In the genomic region with DNA sequence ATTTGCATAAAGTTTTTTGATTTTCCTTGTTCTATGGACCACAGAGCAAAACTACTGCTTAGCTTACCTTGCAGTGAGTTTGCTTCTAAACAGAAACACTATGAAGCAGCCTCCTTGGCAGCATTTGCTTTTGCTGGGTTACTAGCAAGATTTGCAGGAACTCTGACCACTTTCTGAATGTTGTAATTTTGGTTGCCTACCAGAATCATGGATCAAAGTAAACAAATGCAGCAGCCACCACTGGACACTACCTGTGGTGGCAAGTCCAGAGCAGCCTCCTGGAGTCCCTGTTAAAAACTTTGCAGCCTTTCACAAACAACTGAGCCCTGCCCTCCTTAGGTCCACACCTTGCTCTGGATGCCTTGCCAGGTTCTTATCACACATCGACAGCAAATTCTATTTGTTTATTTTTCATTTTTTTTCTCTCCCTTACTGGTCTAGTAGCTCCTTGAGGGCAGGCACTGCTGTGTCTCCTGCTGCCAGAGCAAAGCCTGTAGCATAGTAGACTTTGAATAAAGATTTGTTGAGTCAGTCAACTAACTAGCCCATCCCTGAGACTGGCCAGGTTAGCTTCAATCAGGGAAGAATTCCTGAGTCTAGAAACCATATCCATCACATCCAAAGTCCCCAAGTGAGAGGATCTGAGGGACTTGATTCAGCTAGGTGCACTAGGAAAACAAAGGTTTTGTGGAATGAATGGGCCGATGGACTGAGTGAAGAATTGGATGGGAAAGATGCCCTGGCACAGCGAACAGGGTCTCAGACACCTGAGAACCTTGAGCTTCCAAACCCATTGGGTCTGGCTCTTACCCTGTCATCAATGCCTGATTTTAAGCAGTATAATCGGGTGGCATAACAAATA, we compare ENCODE assay signal across 1 cellular context.
TF ChIP-seq lines count a peak whose summit lies in the region.

No MANE protein-coding gene starts in this region.

TF ChIP-seq in HepG2, 621 proteins besides CTCF, POLR2A, EP300 and RAD21 (continues in another document):
- TF ChIP-seq NCOA5 (CRISPR knock-in tag; IDR thresholded peaks at IDR 0.05) (no peak), SPEN (CRISPR knock-in tag; IDR thresholded peaks at IDR 0.05; ENCODE audit: low read depth) (no peak), DPF2 (CRISPR knock-in tag; IDR thresholded peaks at IDR 0.05; ENCODE audit: borderline replicate concordance, low read depth) (no peak), BORCS8-MEF2B (CRISPR knock-in tag; IDR thresholded peaks at IDR 0.05) (no peak), ATM (IDR thresholded peaks at IDR 0.05; ENCODE audit: borderline replicate concordance) (no peak), IRX3 (CRISPR knock-in tag; IDR thresholded peaks at IDR 0.05; ENCODE audit: borderline replicate concordance, low read depth) (no peak), RFXANK (CRISPR knock-in tag; IDR thresholded peaks at IDR 0.05) (no peak), ZNF3 (CRISPR knock-in tag; IDR thresholded peaks at IDR 0.05) (peak; percentile 94), SP2 (CRISPR knock-in tag; IDR thresholded peaks at IDR 0.05) (no peak), ZMYM3 (CRISPR knock-in tag; IDR thresholded peaks at IDR 0.05) (peak; percentile 53; the same call in 1 of the 2 replicates), KLF12 (CRISPR knock-in tag; IDR thresholded peaks at IDR 0.05; ENCODE audit: borderline replicate concordance) (no peak), PTBP1 (IDR thresholded peaks at IDR 0.05; ENCODE audit: low read depth, low read length, poor library complexity, severe bottlenecking) (no peak), SUZ12 (IDR thresholded peaks at IDR 0.05; ENCODE audit: low read depth, low read length) (no peak), ZNF775 (CRISPR knock-in tag; IDR thresholded peaks at IDR 0.05; ENCODE audit: borderline replicate concordance) (no peak), FOXA1 (IDR thresholded peaks at IDR 0.05) (no peak), FOXA1 (CRISPR knock-in tag; IDR thresholded peaks at IDR 0.05) (0 out of 2 replicates have a peak, but pooled peaks have one; percentile 33), ZFY (CRISPR knock-in tag; IDR thresholded peaks at IDR 0.05) (no peak), HNRNPUL1 (IDR thresholded peaks at IDR 0.05; ENCODE audit: low read depth, low read length) (no peak), ZNF12 (CRISPR knock-in tag; IDR thresholded peaks at IDR 0.05) (no peak), MIXL1 (CRISPR knock-in tag; IDR thresholded peaks at IDR 0.05) (no peak), ELF4 (CRISPR knock-in tag; IDR thresholded peaks at IDR 0.05; ENCODE audit: borderline replicate concordance) (no peak), HMG20B (CRISPR knock-in tag; conservative IDR thresholded peaks at IDR 0.05) (no peak), ZNF510 (CRISPR knock-in tag; IDR thresholded peaks at IDR 0.05; ENCODE audit: low read depth) (no peak), EEA1 (CRISPR knock-in tag; IDR thresholded peaks at IDR 0.05; ENCODE audit: borderline replicate concordance) (no peak), POLR2AphosphoS2 (IDR thresholded peaks at IDR 0.05; ENCODE audit: low read depth, low read length) (no peak), HCFC1 (IDR thresholded peaks at IDR 0.05; ENCODE audit: low read depth, low read length) (no peak), ZFP36L2 (CRISPR knock-in tag; IDR thresholded peaks at IDR 0.05) (no peak), ZNF24 (IDR thresholded peaks at IDR 0.05) (no peak), FOXA3 (CRISPR knock-in tag; IDR thresholded peaks at IDR 0.05) (0 out of 2 replicates have a peak, but pooled peaks have one; percentile 5), JDP2 (CRISPR knock-in tag; IDR thresholded peaks at IDR 0.05; ENCODE audit: borderline replicate concordance) (no peak), ELF3 (CRISPR knock-in tag; IDR thresholded peaks at IDR 0.05) (0 out of 2 replicates have a peak, but pooled peaks have one; percentile 11)
- TF ChIP-seq, protein P1, sequence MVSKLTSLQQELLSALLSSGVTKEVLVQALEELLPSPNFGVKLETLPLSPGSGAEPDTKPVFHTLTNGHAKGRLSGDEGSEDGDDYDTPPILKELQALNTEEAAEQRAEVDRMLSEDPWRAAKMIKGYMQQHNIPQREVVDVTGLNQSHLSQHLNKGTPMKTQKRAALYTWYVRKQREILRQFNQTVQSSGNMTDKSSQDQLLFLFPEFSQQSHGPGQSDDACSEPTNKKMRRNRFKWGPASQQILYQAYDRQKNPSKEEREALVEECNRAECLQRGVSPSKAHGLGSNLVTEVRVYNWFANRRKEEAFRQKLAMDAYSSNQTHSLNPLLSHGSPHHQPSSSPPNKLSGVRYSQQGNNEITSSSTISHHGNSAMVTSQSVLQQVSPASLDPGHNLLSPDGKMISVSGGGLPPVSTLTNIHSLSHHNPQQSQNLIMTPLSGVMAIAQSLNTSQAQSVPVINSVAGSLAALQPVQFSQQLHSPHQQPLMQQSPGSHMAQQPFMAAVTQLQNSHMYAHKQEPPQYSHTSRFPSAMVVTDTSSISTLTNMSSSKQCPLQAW (CRISPR knock-in tag; IDR thresholded peaks at IDR 0.05), result 0 out of 2 replicates have a peak, but pooled peaks have one; percentile 18
- TF ChIP-seq, protein P2, sequence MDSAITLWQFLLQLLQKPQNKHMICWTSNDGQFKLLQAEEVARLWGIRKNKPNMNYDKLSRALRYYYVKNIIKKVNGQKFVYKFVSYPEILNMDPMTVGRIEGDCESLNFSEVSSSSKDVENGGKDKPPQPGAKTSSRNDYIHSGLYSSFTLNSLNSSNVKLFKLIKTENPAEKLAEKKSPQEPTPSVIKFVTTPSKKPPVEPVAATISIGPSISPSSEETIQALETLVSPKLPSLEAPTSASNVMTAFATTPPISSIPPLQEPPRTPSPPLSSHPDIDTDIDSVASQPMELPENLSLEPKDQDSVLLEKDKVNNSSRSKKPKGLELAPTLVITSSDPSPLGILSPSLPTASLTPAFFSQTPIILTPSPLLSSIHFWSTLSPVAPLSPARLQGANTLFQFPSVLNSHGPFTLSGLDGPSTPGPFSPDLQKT (CRISPR knock-in tag; IDR thresholded peaks at IDR 0.05; ENCODE audit: borderline replicate concordance), result no peak
- TF ChIP-seq, protein P3, sequence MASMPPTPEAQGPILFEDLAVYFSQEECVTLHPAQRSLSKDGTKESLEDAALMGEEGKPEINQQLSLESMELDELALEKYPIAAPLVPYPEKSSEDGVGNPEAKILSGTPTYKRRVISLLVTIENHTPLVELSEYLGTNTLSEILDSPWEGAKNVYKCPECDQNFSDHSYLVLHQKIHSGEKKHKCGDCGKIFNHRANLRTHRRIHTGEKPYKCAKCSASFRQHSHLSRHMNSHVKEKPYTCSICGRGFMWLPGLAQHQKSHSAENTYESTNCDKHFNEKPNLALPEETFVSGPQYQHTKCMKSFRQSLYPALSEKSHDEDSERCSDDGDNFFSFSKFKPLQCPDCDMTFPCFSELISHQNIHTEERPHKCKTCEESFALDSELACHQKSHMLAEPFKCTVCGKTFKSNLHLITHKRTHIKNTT (CRISPR knock-in tag; IDR thresholded peaks at IDR 0.05), result no peak
- TF ChIP-seq, protein P4, sequence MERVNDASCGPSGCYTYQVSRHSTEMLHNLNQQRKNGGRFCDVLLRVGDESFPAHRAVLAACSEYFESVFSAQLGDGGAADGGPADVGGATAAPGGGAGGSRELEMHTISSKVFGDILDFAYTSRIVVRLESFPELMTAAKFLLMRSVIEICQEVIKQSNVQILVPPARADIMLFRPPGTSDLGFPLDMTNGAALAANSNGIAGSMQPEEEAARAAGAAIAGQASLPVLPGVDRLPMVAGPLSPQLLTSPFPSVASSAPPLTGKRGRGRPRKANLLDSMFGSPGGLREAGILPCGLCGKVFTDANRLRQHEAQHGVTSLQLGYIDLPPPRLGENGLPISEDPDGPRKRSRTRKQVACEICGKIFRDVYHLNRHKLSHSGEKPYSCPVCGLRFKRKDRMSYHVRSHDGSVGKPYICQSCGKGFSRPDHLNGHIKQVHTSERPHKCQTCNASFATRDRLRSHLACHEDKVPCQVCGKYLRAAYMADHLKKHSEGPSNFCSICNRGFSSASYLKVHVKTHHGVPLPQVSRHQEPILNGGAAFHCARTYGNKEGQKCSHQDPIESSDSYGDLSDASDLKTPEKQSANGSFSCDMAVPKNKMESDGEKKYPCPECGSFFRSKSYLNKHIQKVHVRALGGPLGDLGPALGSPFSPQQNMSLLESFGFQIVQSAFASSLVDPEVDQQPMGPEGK (CRISPR knock-in tag; IDR thresholded peaks at IDR 0.05), result 0 out of 2 replicates have a peak, but pooled peaks have one; percentile 9
- TF ChIP-seq, protein P5, sequence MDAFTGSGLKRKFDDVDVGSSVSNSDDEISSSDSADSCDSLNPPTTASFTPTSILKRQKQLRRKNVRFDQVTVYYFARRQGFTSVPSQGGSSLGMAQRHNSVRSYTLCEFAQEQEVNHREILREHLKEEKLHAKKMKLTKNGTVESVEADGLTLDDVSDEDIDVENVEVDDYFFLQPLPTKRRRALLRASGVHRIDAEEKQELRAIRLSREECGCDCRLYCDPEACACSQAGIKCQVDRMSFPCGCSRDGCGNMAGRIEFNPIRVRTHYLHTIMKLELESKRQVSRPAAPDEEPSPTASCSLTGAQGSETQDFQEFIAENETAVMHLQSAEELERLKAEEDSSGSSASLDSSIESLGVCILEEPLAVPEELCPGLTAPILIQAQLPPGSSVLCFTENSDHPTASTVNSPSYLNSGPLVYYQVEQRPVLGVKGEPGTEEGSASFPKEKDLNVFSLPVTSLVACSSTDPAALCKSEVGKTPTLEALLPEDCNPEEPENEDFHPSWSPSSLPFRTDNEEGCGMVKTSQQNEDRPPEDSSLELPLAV (CRISPR knock-in tag; conservative IDR thresholded peaks at IDR 0.05; ENCODE audit: low read depth), result no peak
- TF ChIP-seq, protein P6, sequence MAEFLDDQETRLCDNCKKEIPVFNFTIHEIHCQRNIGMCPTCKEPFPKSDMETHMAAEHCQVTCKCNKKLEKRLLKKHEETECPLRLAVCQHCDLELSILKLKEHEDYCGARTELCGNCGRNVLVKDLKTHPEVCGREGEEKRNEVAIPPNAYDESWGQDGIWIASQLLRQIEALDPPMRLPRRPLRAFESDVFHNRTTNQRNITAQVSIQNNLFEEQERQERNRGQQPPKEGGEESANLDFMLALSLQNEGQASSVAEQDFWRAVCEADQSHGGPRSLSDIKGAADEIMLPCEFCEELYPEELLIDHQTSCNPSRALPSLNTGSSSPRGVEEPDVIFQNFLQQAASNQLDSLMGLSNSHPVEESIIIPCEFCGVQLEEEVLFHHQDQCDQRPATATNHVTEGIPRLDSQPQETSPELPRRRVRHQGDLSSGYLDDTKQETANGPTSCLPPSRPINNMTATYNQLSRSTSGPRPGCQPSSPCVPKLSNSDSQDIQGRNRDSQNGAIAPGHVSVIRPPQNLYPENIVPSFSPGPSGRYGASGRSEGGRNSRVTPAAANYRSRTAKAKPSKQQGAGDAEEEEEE (CRISPR knock-in tag; IDR thresholded peaks at IDR 0.05; ENCODE audit: borderline replicate concordance), result no peak
- TF ChIP-seq, protein P7, sequence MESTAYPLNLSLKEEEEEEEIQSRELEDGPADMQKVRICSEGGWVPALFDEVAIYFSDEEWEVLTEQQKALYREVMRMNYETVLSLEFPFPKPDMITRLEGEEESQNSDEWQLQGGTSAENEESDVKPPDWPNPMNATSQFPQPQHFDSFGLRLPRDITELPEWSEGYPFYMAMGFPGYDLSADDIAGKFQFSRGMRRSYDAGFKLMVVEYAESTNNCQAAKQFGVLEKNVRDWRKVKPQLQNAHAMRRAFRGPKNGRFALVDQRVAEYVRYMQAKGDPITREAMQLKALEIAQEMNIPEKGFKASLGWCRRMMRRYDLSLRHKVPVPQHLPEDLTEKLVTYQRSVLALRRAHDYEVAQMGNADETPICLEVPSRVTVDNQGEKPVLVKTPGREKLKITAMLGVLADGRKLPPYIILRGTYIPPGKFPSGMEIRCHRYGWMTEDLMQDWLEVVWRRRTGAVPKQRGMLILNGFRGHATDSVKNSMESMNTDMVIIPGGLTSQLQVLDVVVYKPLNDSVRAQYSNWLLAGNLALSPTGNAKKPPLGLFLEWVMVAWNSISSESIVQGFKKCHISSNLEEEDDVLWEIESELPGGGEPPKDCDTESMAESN (CRISPR knock-in tag; conservative IDR thresholded peaks at IDR 0.05), result no peak
